Comparison of ENCODE assay signal across 23 cellular contexts in the genomic region with DNA sequence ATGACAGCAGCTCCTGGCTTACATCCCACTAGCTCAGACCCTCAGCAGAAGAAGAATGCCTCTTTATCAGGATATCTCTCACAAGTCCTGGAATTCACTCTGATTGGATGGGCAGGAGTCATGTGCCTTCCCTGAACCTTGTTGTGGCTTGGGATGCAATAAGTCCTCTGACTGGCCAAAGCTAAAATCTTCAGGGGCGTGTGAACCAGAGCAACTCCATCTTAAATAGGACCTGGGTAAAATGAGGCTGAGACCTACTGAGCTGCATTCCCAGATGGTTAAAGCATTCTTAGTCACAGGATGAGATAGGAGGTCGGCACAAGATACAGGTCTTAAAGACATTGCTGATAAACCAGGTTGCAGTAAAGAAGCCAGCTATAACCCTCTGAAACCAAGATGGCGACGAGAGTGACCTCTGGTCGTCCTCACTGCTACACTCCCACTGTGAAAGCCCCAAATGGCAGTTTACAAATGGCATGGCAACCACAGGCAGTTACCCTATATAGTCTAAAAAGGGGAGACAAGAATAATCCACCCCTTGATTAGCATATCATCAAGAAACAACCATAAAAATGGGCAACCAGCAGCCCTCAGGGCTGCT.
DNase-seq lines count a peak whose midpoint lies in the region; ATAC-seq and TF ChIP-seq lines count a peak whose summit lies in the region.
"Had no signal": no experiment of that assay in that cellular context is flagged by ENCODE, and none has a peak within 500 bp of the region (broad histone marks: within the 10 kb centered on the region; RNA-seq: fewer than 3 reads in every experiment).

No MANE protein-coding gene starts in this region.

- no peaks in the 10 kb centered on the region for H3F3A ChIP-seq in GM23338 (replicated peaks; ENCODE audit: low read depth)
- no peaks in the 10 kb centered on the region for H3F3A ChIP-seq in neural progenitor cell (ENCODE audit: low read depth)
- no peaks in the 10 kb centered on the region for H3F3A ChIP-seq in smooth muscle cell (ENCODE audit: low read depth)

- no peaks in the 10 kb centered on the region for H3K36me3 ChIP-seq in GM23338 (ENCODE audit: insufficient read depth)
- no peaks in the 10 kb centered on the region for H3K36me3 ChIP-seq in OCI-LY3 (replicated peaks; ENCODE audit: low read depth, low read length)
- no peaks in the 10 kb centered on the region for H3K36me3 ChIP-seq in neural progenitor cell
- H3K36me3 ChIP-seq in smooth muscle cell (ENCODE audit: low read depth), result no peaks in the 10 kb centered on the region
- H3K36me3 ChIP-seq: BE2C; BLaER1 treated with 17β-estradiol and CSF1 and Interleukin-3, amounts not matched to agents 10 nM and 100 nM; HAP-1 had no signal

- H2AFZ ChIP-seq in GM23338 (0 out of 2 replicates have a peak overlapping the region, but pooled peaks have one; percentile 32), OCI-LY3 (ENCODE audit: low read depth, low read length) (no peak overlapping the region), neural progenitor cell (replicated peaks) (no peak overlapping the region), smooth muscle cell (ENCODE audit: low read depth) (no peak overlapping the region)
- H2AFZ ChIP-seq: GM23248 had no signal

- H3K4me3 ChIP-seq in GM23338 (no peak overlapping the region), OCI-LY3 (ENCODE audit: low read length) (no peak overlapping the region), neural progenitor cell (no peak overlapping the region), lower leg skin (ENCODE audit: low read depth, poor library complexity, severe bottlenecking) (no peak overlapping the region), smooth muscle cell (no peak overlapping the region)
- H3K4me3 ChIP-seq: A549; BLaER1 treated with 17β-estradiol and CSF1 and Interleukin-3, amounts not matched to agents 10 nM and 100 nM; GM12878; GM23248; HAP-1 had no signal

- H3K9me2 ChIP-seq in GM23338 (ENCODE audit: insufficient read depth), result peaks cover 4% of the 10 kb centered on the region

- H3K27ac ChIP-seq in GM23338 (ENCODE audit: low read depth) (no peak overlapping the region), OCI-LY3 (ENCODE audit: low read length) (no peak overlapping the region), neural progenitor cell (no peak overlapping the region), smooth muscle cell (ENCODE audit: low read depth) (no peak overlapping the region)
- H3K27ac ChIP-seq: A549, GM23248 had no signal

- H3K27me3 Mint-ChIP-seq in GM23338 (ENCODE audit: insufficient read depth, low read depth, poor library complexity) (no peaks in the 10 kb centered on the region), neural progenitor cell (ENCODE audit: insufficient read depth, low read depth) (peaks cover 8% of the 10 kb centered on the region)
- peaks cover 39% of the 10 kb centered on the region for H3K27me3 Mint-ChIP-seq in dendritic cell treated with granulocyte-macrophage colony-stimulating factor and Interleukin-4, amounts not matched to agents 40 ng/mL and 50 ng/mL, for 4 days

- peaks cover 3% of the 10 kb centered on the region for H3K36me3 Mint-ChIP-seq in GM23338 (ENCODE audit: low read depth)
- H3K36me3 Mint-ChIP-seq in dendritic cell treated with granulocyte-macrophage colony-stimulating factor and Interleukin-4, amounts not matched to agents 40 ng/mL and 50 ng/mL, for 4 days (ENCODE audit: low read depth), result no peaks in the 10 kb centered on the region
- no peaks in the 10 kb centered on the region for H3K36me3 Mint-ChIP-seq in neural progenitor cell
- H3K36me3 Mint-ChIP-seq: CD14-positive monocyte; CD8-positive, alpha-beta memory T cell had no signal

- H3K27ac Mint-ChIP-seq in GM23338 (no peak overlapping the region), neural progenitor cell (peak overlapping the region; percentile 27)
- H3K27ac Mint-ChIP-seq in dendritic cell treated with granulocyte-macrophage colony-stimulating factor and Interleukin-4, amounts not matched to agents 40 ng/mL and 50 ng/mL, for 4 days, result peak overlapping the region; percentile 76
- H3K27ac Mint-ChIP-seq: CD4-positive, alpha-beta T cell; CD8-positive, alpha-beta memory T cell had no signal

- H3K9me3 ChIP-seq in OCI-LY3 (ENCODE audit: insufficient read depth, low read length) (no peaks in the 10 kb centered on the region), neural progenitor cell (ENCODE audit: low read depth) (no peaks in the 10 kb centered on the region), smooth muscle cell (replicated peaks; ENCODE audit: low read depth) (no peaks in the 10 kb centered on the region)
- H3K9me3 ChIP-seq: A549; BE2C; BLaER1 treated with 17β-estradiol and CSF1 and Interleukin-3, amounts not matched to agents 10 nM and 100 nM; HAP-1 had no signal

- H3K4me1 Mint-ChIP-seq in GM23338 (peaks cover 14% of the 10 kb centered on the region; the same call in 2 of the 3 replicates), neural progenitor cell (peaks cover 7% of the 10 kb centered on the region)
- peaks cover 23% of the 10 kb centered on the region for H3K4me1 Mint-ChIP-seq in dendritic cell treated with granulocyte-macrophage colony-stimulating factor and Interleukin-4, amounts not matched to agents 40 ng/mL and 50 ng/mL, for 4 days (ENCODE audit: low read depth)
- H3K4me1 Mint-ChIP-seq: CD8-positive, alpha-beta memory T cell had no signal

- no peak for TF ChIP-seq POLR2A in lower leg skin (IDR thresholded peaks at IDR 0.05)

- no peak overlapping the region for H3K4me2 ChIP-seq in GM23338
- peak overlapping the region; percentile 6; the same call in 1 of the 2 replicates for H3K4me2 ChIP-seq in OCI-LY3 (ENCODE audit: low read length)
- no peak overlapping the region for H3K4me2 ChIP-seq in neural progenitor cell
- no peak overlapping the region for H3K4me2 ChIP-seq in smooth muscle cell
- H3K4me2 ChIP-seq: A549 had no signal

- intact Hi-C loops in dendritic cell treated with granulocyte-macrophage colony-stimulating factor and Interleukin-4, amounts not matched to agents 40 ng/mL and 50 ng/mL, for 4 days (cut with micrococcal nuclease), result loop anchor here (5.0 kb wide), 4 partner anchors 117 to 462 kb away; a partner anchor contains a TSS
- intact Hi-C loops in lower leg skin (cut with DNase I; ENCODE audit: low total_unique reads), result no loop called here

- peaks cover 4% of the 10 kb centered on the region; the same call in 1 of the 3 replicates for H3K9me3 Mint-ChIP-seq in GM23338
- no peaks in the 10 kb centered on the region for H3K9me3 Mint-ChIP-seq in dendritic cell treated with granulocyte-macrophage colony-stimulating factor and Interleukin-4, amounts not matched to agents 40 ng/mL and 50 ng/mL, for 4 days
- H3K9me3 Mint-ChIP-seq in neural progenitor cell, result no peaks in the 10 kb centered on the region
- H3K9me3 Mint-ChIP-seq: CD4-positive, alpha-beta T cell had no signal

- 76 to 90% methylated on average over 5 of the region's 5 CpGs for WGBS in lower leg skin, 2 donors
- WGBS in smooth muscle cell (ENCODE audit: low lambda C conversion rate), result 78% methylated on average over 5 of the region's 5 CpGs

- H3K4me3 Mint-ChIP-seq in GM23338 (no peak overlapping the region), neural progenitor cell (no peak overlapping the region)
- no peak overlapping the region for H3K4me3 Mint-ChIP-seq in dendritic cell treated with granulocyte-macrophage colony-stimulating factor and Interleukin-4, amounts not matched to agents 40 ng/mL and 50 ng/mL, for 4 days
- H3K4me3 Mint-ChIP-seq: CD4-positive, alpha-beta T cell; CD8-positive, alpha-beta memory T cell had no signal

- peaks cover 9% of the 10 kb centered on the region for H3K4me1 ChIP-seq in GM23338 (ENCODE audit: insufficient read depth)
- peaks cover 22% of the 10 kb centered on the region for H3K4me1 ChIP-seq in OCI-LY3 (ENCODE audit: low read length)
- H3K4me1 ChIP-seq in neural progenitor cell, result no peaks in the 10 kb centered on the region
- peaks cover 5% of the 10 kb centered on the region for H3K4me1 ChIP-seq in smooth muscle cell (ENCODE audit: low read depth)
- H3K4me1 ChIP-seq: A549, HAP-1 had no signal

- H3K27me3 ChIP-seq in GM23338 (ENCODE audit: insufficient read depth) (no peaks in the 10 kb centered on the region), OCI-LY3 (ENCODE audit: low read depth, low read length) (peaks cover 52% of the 10 kb centered on the region), neural progenitor cell (no peaks in the 10 kb centered on the region), smooth muscle cell (ENCODE audit: low read depth) (no peaks in the 10 kb centered on the region)
- H3K27me3 ChIP-seq: BE2C; BLaER1 treated with 17β-estradiol and CSF1 and Interleukin-3, amounts not matched to agents 10 nM and 100 nM had no signal

- TF ChIP-seq CTCF in GM23338 (conservative IDR thresholded peaks at IDR 0.05; ENCODE audit: low read depth in 2 of 2) (no peak), OCI-LY3 (IDR thresholded peaks at IDR 0.05; ENCODE audit: low read depth, low read length) (no peak), neural progenitor cell (IDR thresholded peaks at IDR 0.05) (no peak), lower leg skin (IDR thresholded peaks at IDR 0.05) (no peak), smooth muscle cell (IDR thresholded peaks at IDR 0.05; ENCODE audit: borderline replicate concordance, insufficient read depth, poor library complexity, severe bottlenecking) (no peak)

- H3K79me2 ChIP-seq in GM23338 (replicated peaks; ENCODE audit: insufficient read depth) (no peaks in the 10 kb centered on the region), OCI-LY3 (ENCODE audit: low read length) (no peaks in the 10 kb centered on the region), neural progenitor cell (ENCODE audit: low read depth) (no peaks in the 10 kb centered on the region), smooth muscle cell (ENCODE audit: low read depth) (no peaks in the 10 kb centered on the region)

- ATAC-seq in GM23338, result no peak
- ATAC-seq: A549 had no signal

- H3K9ac ChIP-seq in OCI-LY3 (ENCODE audit: low read length), result no peak overlapping the region
- no peak overlapping the region for H3K9ac ChIP-seq in neural progenitor cell
- H3K9ac ChIP-seq in smooth muscle cell (ENCODE audit: low read depth), result no peak overlapping the region
- H3K9ac ChIP-seq: GM23248 had no signal

- DNase-seq in GM23338 (ENCODE audit: low spot score) (no peak), neural progenitor cell (ENCODE audit: low spot score) (no peak), lower leg skin (ENCODE audit: low spot score in 2 of 2) (no peak), smooth muscle cell (lab: John Stamatoyannopoulos, UW; ENCODE audit: unreplicated experiment) (no peak), NCI-H82 (lab: John Stamatoyannopoulos, UW) (no peak)
- DNase-seq: 8988T; ACHN; AML-193; BE2C; CD4-positive, alpha-beta T cell; CD8-positive, alpha-beta memory T cell; DMS 273 treated with DMSO at 0.1 percent for 48 hours; DMS79; EL; GDM1; GM23248 had no signal

- H4K20me1 ChIP-seq in GM23338 (replicated peaks; ENCODE audit: insufficient read depth), result no peaks in the 10 kb centered on the region
- H4K20me1 ChIP-seq in OCI-LY3 (ENCODE audit: insufficient read depth, low read length), result no peaks in the 10 kb centered on the region
- H4K20me1 ChIP-seq in neural progenitor cell (ENCODE audit: low read depth), result no peaks in the 10 kb centered on the region
- no peaks in the 10 kb centered on the region for H4K20me1 ChIP-seq in smooth muscle cell (ENCODE audit: low read depth)

TF ChIP-seq in GM23338, 12 proteins besides CTCF, POLR2A, EP300 and RAD21 (continues in another document):
- TF ChIP-seq ZNF114 (CRISPR knock-in tag; IDR thresholded peaks at IDR 0.05) (no peak), EZH2 (IDR thresholded peaks at IDR 0.05; ENCODE audit: low read depth, unreplicated experiment) (no peak), NANOG (IDR thresholded peaks at IDR 0.05; ENCODE audit: borderline replicate concordance) (no peak)
